23 cellular contexts compared by ENCODE assay signal in genomic region chr7:106666353-106666752, GRCh38. TPM values are rescaled to one million over a fixed set of nuclear protein-coding genes. Genes with fewer than 3 reads are reported as not detected.
DNase-seq lines count a peak whose midpoint lies in the region; ATAC-seq and TF ChIP-seq lines count a peak whose summit lies in the region.
"Had no signal": no experiment of that assay in that cellular context is flagged by ENCODE, and none has a peak within 500 bp of the region (broad histone marks: within the 10 kb centered on the region; RNA-seq: fewer than 3 reads in every experiment).

No MANE protein-coding gene starts in this region.

- H3K27ac Mint-ChIP-seq in activated T-cell treated with anti-CD3 and anti-CD28 coated beads, Interleukin-2, amount 50 U/mL, for 72 hours = peak overlapping the region; percentile 15
- no peak overlapping the region for H3K27ac Mint-ChIP-seq in WTC11
- H3K27ac Mint-ChIP-seq: CD14-positive monocyte; CD8-positive, alpha-beta memory T cell had no signal

- CTCF ChIA-PET in WTC11 (lab: Charles Lee) = no interaction called here

- H3K4me3 ChIP-seq in dorsolateral prefrontal cortex = no peak overlapping the region
- H3K4me3 ChIP-seq: BLaER1, GM12878 had no signal

- TF ChIP-seq CTCF in WTC11 (IDR thresholded peaks at IDR 0.05) (no peak), dorsolateral prefrontal cortex (IDR thresholded peaks at IDR 0.05 in 54 of 56, conservative IDR thresholded peaks at IDR 0.05 in 2 of 56; ENCODE audit: low read depth in 1 of 56, partially characterized antibody in 56 of 56) (no peak)

- no peaks in the 10 kb centered on the region for H3K27me3 Mint-ChIP-seq in activated T-cell treated with anti-CD3 and anti-CD28 coated beads, Interleukin-2, amount 50 U/mL, for 72 hours (ENCODE audit: low read depth)
- H3K27me3 Mint-ChIP-seq in WTC11 (ENCODE audit: low read depth) = no peaks in the 10 kb centered on the region
- H3K27me3 Mint-ChIP-seq: CD4-positive, alpha-beta memory T cell; CD4-positive, CD25-positive, alpha-beta regulatory T cell; CD8-positive, alpha-beta memory T cell had no signal

- ATAC-seq in activated T-cell treated with anti-CD3 and anti-CD28 coated beads, Interleukin-2, amount 50 U/mL, for 72 hours (replicated peaks in 1 of 2) = no peak
- ATAC-seq in WTC11 (no peak), HG03378 (IDR thresholded peaks at IDR 0.05; ENCODE audit: unreplicated experiment) (no peak)
- ATAC-seq: GM12878 had no signal

- DNase-seq in activated T-cell treated with anti-CD3 and anti-CD28 coated beads, Interleukin-2, amount 50 U/mL, for 72 hours = no peak
- no peak for DNase-seq in activated T-cell treated with anti-CD3 and anti-CD28 coated beads, Interleukin-2, amount 50 U/mL, for 1 hour
- no peak for DNase-seq in WTC11 (ENCODE audit: low spot score)
- DNase-seq in dorsolateral prefrontal cortex = no peak
- DNase-seq: 8988T; ACHN; BE2C; C1 segment of cervical spinal cord; CD4-positive, alpha-beta memory T cell; CD4-positive, CD25-positive, alpha-beta regulatory T cell; CD8-positive, alpha-beta memory T cell; COR-L47; DMS 273 treated with DMSO at 0.1 percent for 48 hours; DMS153; DMS53; DMS79; DND-41; EL; GDM1 had no signal

- no peaks in the 10 kb centered on the region for H3K27me3 ChIP-seq in dorsolateral prefrontal cortex
- H3K27me3 ChIP-seq: BE2C, BLaER1 had no signal

- H3K4me3 Mint-ChIP-seq in activated T-cell treated with anti-CD3 and anti-CD28 coated beads, Interleukin-2, amount 50 U/mL, for 72 hours = no peak overlapping the region
- no peak overlapping the region for H3K4me3 Mint-ChIP-seq in WTC11
- H3K4me3 Mint-ChIP-seq: CD14-positive monocyte; CD4-positive, alpha-beta memory T cell; CD4-positive, CD25-positive, alpha-beta regulatory T cell; CD8-positive, alpha-beta memory T cell had no signal

- no peak overlapping the region for H3K27ac ChIP-seq in dorsolateral prefrontal cortex
- H3K27ac ChIP-seq: BLaER1 had no signal

- POLR2A ChIA-PET in WTC11 (lab: Charles Lee) = no interaction called here

- peaks cover 1 to 5% of the 10 kb centered on the region in 2 donors for H3K36me3 Mint-ChIP-seq in activated T-cell treated with anti-CD3 and anti-CD28 coated beads, Interleukin-2, amount 50 U/mL, for 72 hours (ENCODE audit: insufficient read depth in 2 of 2)
- no peaks in the 10 kb centered on the region for H3K36me3 Mint-ChIP-seq in WTC11
- H3K36me3 Mint-ChIP-seq: CD14-positive monocyte; CD4-positive, alpha-beta memory T cell; CD4-positive, CD25-positive, alpha-beta regulatory T cell; CD8-positive, alpha-beta memory T cell had no signal

- no peaks in the 10 kb centered on the region for H3K9me3 Mint-ChIP-seq in activated T-cell treated with anti-CD3 and anti-CD28 coated beads, Interleukin-2, amount 50 U/mL, for 72 hours
- no peaks in the 10 kb centered on the region for H3K9me3 Mint-ChIP-seq in WTC11
- H3K9me3 Mint-ChIP-seq: CD4-positive, alpha-beta memory T cell; CD8-positive, alpha-beta memory T cell had no signal

- intact Hi-C loops in dorsolateral prefrontal cortex (cut with DNase I) = no loop called here

- H3K4me1 Mint-ChIP-seq in activated T-cell treated with anti-CD3 and anti-CD28 coated beads, Interleukin-2, amount 50 U/mL, for 72 hours (ENCODE audit: low read depth) = no peaks in the 10 kb centered on the region
- H3K4me1 Mint-ChIP-seq in WTC11 = no peaks in the 10 kb centered on the region

TF ChIP-seq in WTC11, 78 proteins besides CTCF, POLR2A, EP300 and RAD21:
- TF ChIP-seq ZNF317 (CRISPR knock-in tag; IDR thresholded peaks at IDR 0.05; ENCODE audit: borderline replicate concordance, low read depth) (peak; percentile 45; the same call in 1 of the 2 replicates), CREB1 (CRISPR knock-in tag; IDR thresholded peaks at IDR 0.05) (no peak), ZNF219 (CRISPR knock-in tag; IDR thresholded peaks at IDR 0.05; ENCODE audit: borderline replicate concordance) (no peak), IRF2 (CRISPR knock-in tag; IDR thresholded peaks at IDR 0.05; ENCODE audit: borderline replicate concordance, low read depth) (no peak), ZNF263 (CRISPR knock-in tag; IDR thresholded peaks at IDR 0.05; ENCODE audit: low read depth) (no peak)

RNA-seq across cellular contexts. Expression of gene CCDC71L, which starts 5.4 kb away (rescaled TPM):
- total RNA-seq in activated T-cell treated with anti-CD3 and anti-CD28 coated beads, Interleukin-2, amount 50 U/mL, for 72 hours = 10 to 100 TPM; 24.1 to 41.5 TPM
- total RNA-seq in WTC11 (2021) (20.9 to 21.5 TPM (median 21.2 TPM) in 3 replicates), dorsolateral prefrontal cortex (1 to 10 TPM; 2.7 to 9.8 (median 6.1) TPM)
